Comparison of ENCODE assay signal across 9 cellular contexts in the genomic region with DNA sequence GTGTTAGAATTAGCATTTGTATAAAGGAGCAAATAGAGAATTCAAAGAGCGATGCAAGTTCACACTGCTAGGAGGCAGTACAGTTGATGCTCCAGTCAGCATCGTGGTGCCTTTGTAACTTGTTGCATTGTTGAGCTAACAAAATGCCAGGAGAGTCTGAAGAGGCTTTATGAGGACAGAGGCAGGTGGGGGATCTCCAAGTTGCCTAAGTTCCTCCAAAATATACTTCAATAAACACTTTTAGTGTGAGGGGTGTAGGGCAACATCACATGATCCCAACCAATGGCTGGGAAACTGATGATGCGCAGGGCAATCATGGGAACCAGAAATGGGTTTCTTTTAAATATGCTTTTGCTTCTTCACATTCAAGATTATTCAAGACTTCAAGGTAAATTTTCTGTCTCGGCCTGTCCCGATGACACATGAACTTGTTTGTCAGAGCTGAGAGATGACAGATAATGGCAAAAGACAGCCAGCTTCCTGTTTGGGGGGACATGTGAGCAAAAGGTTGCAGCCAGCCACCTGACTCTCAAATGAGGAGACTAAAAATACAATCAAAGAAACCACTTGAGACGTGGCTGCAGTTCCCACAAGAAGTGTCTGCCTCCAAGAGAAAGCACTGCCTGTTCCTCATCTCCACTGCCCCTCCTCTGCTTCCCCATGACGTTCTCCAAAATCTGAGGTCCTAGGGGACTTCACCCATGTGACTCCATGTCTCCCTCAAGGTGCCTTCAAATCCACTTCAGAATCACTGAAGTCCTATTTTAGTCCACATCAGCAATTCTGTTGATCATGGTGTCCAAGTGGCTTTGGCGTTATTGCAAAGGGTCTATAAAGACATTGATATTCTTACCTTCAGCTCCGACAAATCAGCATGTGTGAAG. TPM values are rescaled to one million over a fixed set of nuclear protein-coding genes. Genes with fewer than 3 reads are reported as not detected.
DNase-seq lines count a peak whose midpoint lies in the region; ATAC-seq and TF ChIP-seq lines count a peak whose summit lies in the region.
"Had no signal": no experiment of that assay in that cellular context is flagged by ENCODE, and none has a peak within 500 bp of the region (broad histone marks: within the 10 kb centered on the region; RNA-seq: fewer than 3 reads in every experiment).

No MANE protein-coding gene starts in this region.

- H3K27ac ChIP-seq in H9 (ENCODE audit: insufficient read length, low read depth, low read length) (no peak overlapping the region), aorta (ENCODE audit: low read depth in 1 of 2, low read length in 2 of 2) (no peak overlapping the region), osteoblast (ENCODE audit: low read depth, low read length) (no peak overlapping the region)

- H3K4me1 ChIP-seq in H9 (ENCODE audit: insufficient read depth, low read length) (peaks cover 9% of the 10 kb centered on the region; the same call in 1 of the 2 replicates), aorta (ENCODE audit: control insufficient read depth in 1 of 2, insufficient read depth in 2 of 2, low read length in 2 of 2) (no peaks in the 10 kb centered on the region), osteoblast (ENCODE audit: insufficient read depth, low read length) (no peaks in the 10 kb centered on the region)

- H3K79me1 ChIP-seq in H9 (ENCODE audit: insufficient read depth, low read depth, low read length, poor library complexity, severe bottlenecking), result no peaks in the 10 kb centered on the region

- no peak for ATAC-seq in aorta (ENCODE audit: low FRiP score)

- peaks cover 6% of the 10 kb centered on the region for H3K27me3 Mint-ChIP-seq in H9 (ENCODE audit: low read depth)
- no peaks in the 10 kb centered on the region for H3K27me3 Mint-ChIP-seq in activated naive CD4-positive, alpha-beta T cell treated with anti-CD3 and anti-CD28 coated beads, Interleukin-2, amount 10 ng/mL, durations not matched to agents 7 days and 5 days

- no peak overlapping the region for H2BK120ac ChIP-seq in H9 (ENCODE audit: low read depth, low read length, poor library complexity, severe bottlenecking)

- intact Hi-C loops in aorta (cut with DNase I), result no loop called here

- no peak overlapping the region for H2BK15ac ChIP-seq in H9 (ENCODE audit: low read depth, low read length)

- H4K20me1 ChIP-seq in H9 (ENCODE audit: control insufficient read depth, insufficient read depth, insufficient read length) (no peaks in the 10 kb centered on the region), osteoblast (ENCODE audit: insufficient read depth, low read length) (no peaks in the 10 kb centered on the region)

- 0 out of 7 replicates have a peak, but pooled peaks cover 0 to 3% (median 2%) of the 10 kb centered on the region in 3 experiments for H3K36me3 Mint-ChIP-seq in H9 (ENCODE audit: insufficient read depth in 1 of 3, low read depth in 3 of 3)
- H3K36me3 Mint-ChIP-seq in activated naive CD4-positive, alpha-beta T cell treated with anti-CD3 and anti-CD28 coated beads, Interleukin-2, amount 10 ng/mL, durations not matched to agents 7 days and 5 days, result peaks cover 58% of the 10 kb centered on the region

- no peak overlapping the region for H2BK20ac ChIP-seq in H9 (ENCODE audit: low read depth, low read length, poor library complexity, severe bottlenecking)

- H3K23me2 ChIP-seq in H9 (ENCODE audit: insufficient read length, low read depth, low read length, poor library complexity, severe bottlenecking), result no peaks in the 10 kb centered on the region

- no peak overlapping the region for H3K9ac ChIP-seq in H9 (ENCODE audit: extremely low read depth, insufficient read length, low read length)

- DNase-seq in GM10266 (ENCODE audit: extremely low spot score) (peak; percentile 79), H9 (no peak), NOMO-1 treated with DMSO at 0.1 percent for 48 hours (lab: John Stamatoyannopoulos, UW; ENCODE audit: unreplicated experiment) (peak; percentile 80), aorta (no peak), kidney tubule cell (ENCODE audit: low spot score) (no peak), osteoblast (ENCODE audit: insufficient read length, low spot score, missing footprints) (no peak)
- DNase-seq in activated naive CD4-positive, alpha-beta T cell treated with anti-CD3 and anti-CD28 coated beads, Interleukin-2, amount 10 ng/mL, durations not matched to agents 7 days and 5 days, result peak; percentile 79
- peak in 2 of 3 experiments; percentile 9 to 19 for DNase-seq in stimulated activated CD4-positive, alpha-beta T cell treated with anti-CD3 and anti-CD28 coated beads, TNF-alpha, amount 100 ng/mL, for 24 hours (ENCODE audit: low read depth in 3 of 3)

- no peaks in the 10 kb centered on the region; the same call in 1 of the 2 replicates for H3K27me3 ChIP-seq in H9 (ENCODE audit: insufficient read depth, low read length)
- no peaks in the 10 kb centered on the region for H3K27me3 ChIP-seq in aorta (ENCODE audit: control insufficient read depth in 1 of 2, insufficient read depth in 2 of 2, low read length in 1 of 2)
- H3K27me3 ChIP-seq in osteoblast (ENCODE audit: insufficient read depth, low read length), result peaks cover 22% of the 10 kb centered on the region

- no peak overlapping the region for H3K4ac ChIP-seq in H9 (ENCODE audit: low read depth, low read length)

- H3K9me3 Mint-ChIP-seq in H9, result peaks cover 0 to 3% of the 10 kb centered on the region in 2 experiments; a peak in 1 of 5 replicates
- peaks cover 1% of the 10 kb centered on the region for H3K9me3 Mint-ChIP-seq in activated naive CD4-positive, alpha-beta T cell treated with anti-CD3 and anti-CD28 coated beads, Interleukin-2, amount 10 ng/mL, durations not matched to agents 7 days and 5 days

- H3K9me3 ChIP-seq in H9 (ENCODE audit: control insufficient read depth, low read depth, low read length) (no peaks in the 10 kb centered on the region), aorta (ENCODE audit: control insufficient read depth, low read length) (no peaks in the 10 kb centered on the region), osteoblast (ENCODE audit: low read depth, low read length) (no peaks in the 10 kb centered on the region)

- H3K4me2 ChIP-seq in H9 (ENCODE audit: insufficient read depth, insufficient read length, low read length) (no peak overlapping the region), osteoblast (ENCODE audit: insufficient read depth, low read length) (no peak overlapping the region)

- TF ChIP-seq CTCF in GM10266 (IDR thresholded peaks at IDR 0.05; ENCODE audit: control insufficient read depth, insufficient read depth, low read depth, missing control alignments) (peak; percentile 29), H9 (conservative IDR thresholded peaks at IDR 0.05) (peak; percentile 53; the same call in 2 of the 3 replicates), osteoblast (IDR thresholded peaks at IDR 0.05; ENCODE audit: extremely low read depth, low read depth, low read length) (no peak)

- no peak overlapping the region for H3T11ph ChIP-seq in H9 (ENCODE audit: low read length)

- CTCF ChIA-PET in activated naive CD4-positive, alpha-beta T cell treated with anti-CD3 and anti-CD28 coated beads, Interleukin-2, amount 10 ng/mL, durations not matched to agents 7 days and 5 days (lab: Charles Lee), result interaction anchor here (0.5 to 1.6 kb wide), 5 partner anchors 33 to 75 kb away, joined by 3 to 4 read pairs (median 4); no protein-coding TSS in a partner anchor

- H3K4me3 ChIP-seq in aorta (ENCODE audit: low read length in 2 of 2), result no peak overlapping the region
- no peak overlapping the region for H3K4me3 ChIP-seq in osteoblast (ENCODE audit: insufficient read depth, low read length)
- H3K4me3 ChIP-seq: skin epidermis had no signal

- H3K14ac ChIP-seq in H9 (ENCODE audit: insufficient read depth, low read length), result no peak overlapping the region

- no peak overlapping the region for H2AK5ac ChIP-seq in H9 (ENCODE audit: insufficient read length, low read length)

- no peak overlapping the region for H3K4me3 Mint-ChIP-seq in H9
- H3K4me3 Mint-ChIP-seq in activated naive CD4-positive, alpha-beta T cell treated with anti-CD3 and anti-CD28 coated beads, Interleukin-2, amount 10 ng/mL, durations not matched to agents 7 days and 5 days, result peak overlapping the region; percentile 38

- H2BK12ac ChIP-seq in H9 (ENCODE audit: insufficient read length, low read depth, low read length), result no peak overlapping the region

- H2BK5ac ChIP-seq in H9 (ENCODE audit: insufficient read length, low read length), result no peak overlapping the region

- no peak overlapping the region for H4K8ac ChIP-seq in H9 (replicated peaks; ENCODE audit: insufficient read length, low read depth, low read length)

- peak overlapping the region; percentile 26 for H4K5ac ChIP-seq in H9 (ENCODE audit: insufficient read length, low read depth, low read length)

- no peaks in the 10 kb centered on the region for H3K79me2 ChIP-seq in H9 (ENCODE audit: insufficient read depth, low read length)
- no peaks in the 10 kb centered on the region for H3K79me2 ChIP-seq in osteoblast (ENCODE audit: insufficient read depth, low read length)

- no peak overlapping the region for H3K18ac ChIP-seq in H9 (ENCODE audit: insufficient read length, low read depth, low read length)

- no CpG with 5 or more reads among the region's 9 CpGs for WGBS in H9 (ENCODE audit: extremely low coverage, insufficient read length, low lambda C conversion rate)
- WGBS in aorta, 2 donors, result 73% methylated on average over 9 of the region's 9 CpGs

- no peak overlapping the region for H3K27ac Mint-ChIP-seq in H9
- peak overlapping the region; percentile 97 for H3K27ac Mint-ChIP-seq in activated naive CD4-positive, alpha-beta T cell treated with anti-CD3 and anti-CD28 coated beads, Interleukin-2, amount 10 ng/mL, durations not matched to agents 7 days and 5 days

- H4K91ac ChIP-seq in H9 (ENCODE audit: insufficient read length, low read depth, low read length), result no peak overlapping the region

- H3K36me3 ChIP-seq in aorta (ENCODE audit: control insufficient read depth in 1 of 2, insufficient read depth in 2 of 2, low read length in 1 of 2) (no peaks in the 10 kb centered on the region), osteoblast (ENCODE audit: insufficient read depth, low read length) (no peaks in the 10 kb centered on the region)

- H2AFZ ChIP-seq in H9 (ENCODE audit: low read length), result no peak overlapping the region
- H2AFZ ChIP-seq in osteoblast (ENCODE audit: low read length), result no peak overlapping the region

- peaks cover 33 to 34% of the 10 kb centered on the region in 2 experiments for H3K4me1 Mint-ChIP-seq in H9
- H3K4me1 Mint-ChIP-seq in activated naive CD4-positive, alpha-beta T cell treated with anti-CD3 and anti-CD28 coated beads, Interleukin-2, amount 10 ng/mL, durations not matched to agents 7 days and 5 days, result peaks cover 82% of the 10 kb centered on the region

- H3K23ac ChIP-seq in H9 (ENCODE audit: insufficient read length, low read depth, low read length), result no peak overlapping the region

- no peak overlapping the region for H3K56ac ChIP-seq in H9 (ENCODE audit: insufficient read length, low read depth, low read length)

RNA-seq across cellular contexts. Expression of a gene that starts 39.3 kb away (rescaled TPM):
- total RNA-seq in H9 (2021) (not detected in 2 replicates), aorta (1 to 10 TPM; 4.6 to 6.8 TPM), osteoblast (under 0.01 TPM in 1 of 2 replicates, not detected in the other)
- polyA plus RNA-seq in aorta, result 1 to 10 TPM in 1 of 2 donors, under 1 TPM in 1; 0.18 to 1.3 TPM

Comparison
In these comparisons a context has a peak if more than half of its experiments do, and no peak if none do; other contexts are left out.
1. DNase-seq: peak in GM10266 (single experiment), NOMO-1 treated with DMSO at 0.1 percent for 48 hours (single experiment), activated naive CD4-positive, alpha-beta T cell treated with anti-CD3 and anti-CD28 coated beads, Interleukin-2, amount 10 ng/mL, durations not matched to agents 7 days and 5 days (single experiment) and stimulated activated CD4-positive, alpha-beta T cell treated with anti-CD3 and anti-CD28 coated beads, TNF-alpha, amount 100 ng/mL, for 24 hours (2 of 3); none in H9 (single experiment), aorta (0 of 2), kidney tubule cell (single experiment) and osteoblast (single experiment).